30 cellular contexts compared by ENCODE assay signal in genomic region chr16:80599466-80599865, GRCh38. TPM values are rescaled to one million over a fixed set of nuclear protein-coding genes. Genes with fewer than 3 reads are reported as not detected.
DNase-seq lines count a peak whose midpoint lies in the region; ATAC-seq, FAIRE-seq and TF ChIP-seq lines count a peak whose summit lies in the region.
"Had no signal": no experiment of that assay in that cellular context is flagged by ENCODE, and none has a peak within 500 bp of the region (broad histone marks: within the 10 kb centered on the region; RNA-seq: fewer than 3 reads in every experiment).

No MANE protein-coding gene starts in this region.

- no peaks in the 10 kb centered on the region for H3K36me3 ChIP-seq in osteoblast (ENCODE audit: insufficient read depth, low read length)
- no peaks in the 10 kb centered on the region for H3K36me3 ChIP-seq in PC-9 (ENCODE audit: low read depth)
- H3K36me3 ChIP-seq: MG63, transverse colon had no signal

- H3K9me3 ChIP-seq in osteoblast (ENCODE audit: low read depth, low read length) = no peaks in the 10 kb centered on the region
- H3K9me3 ChIP-seq in PC-9 (ENCODE audit: insufficient read depth, low read depth) = no peaks in the 10 kb centered on the region
- H3K9me3 ChIP-seq: esophagus muscularis mucosa, MG63, transverse colon had no signal

- ATAC-seq in GM21723 (IDR thresholded peaks at IDR 0.05; ENCODE audit: unreplicated experiment) = no peak
- ATAC-seq: activated CD4-positive, alpha-beta T cell treated with anti-CD3 and anti-CD28 coated beads for 36 hours; right cardiac atrium had no signal

- CTCF ChIA-PET in PC-9 (lab: Charles Lee) = no interaction called here

- no peak overlapping the region for H2AFZ ChIP-seq in osteoblast (ENCODE audit: low read length)
- H2AFZ ChIP-seq in PC-9 = no peak overlapping the region
- H2AFZ ChIP-seq: parathyroid adenoma had no signal

- no peak overlapping the region for H3K27ac ChIP-seq in osteoblast (ENCODE audit: low read depth, low read length)
- no peak overlapping the region for H3K27ac ChIP-seq in PC-9
- H3K27ac ChIP-seq: esophagus muscularis mucosa, parathyroid adenoma, transverse colon had no signal

- H3K4me1 ChIP-seq in osteoblast (ENCODE audit: insufficient read depth, low read length) = no peaks in the 10 kb centered on the region
- H3K4me1 ChIP-seq in PC-9 (replicated peaks; ENCODE audit: insufficient read depth) = no peaks in the 10 kb centered on the region
- H3K4me1 ChIP-seq: esophagus muscularis mucosa, parathyroid adenoma, transverse colon had no signal

- H4K20me1 ChIP-seq in osteoblast (ENCODE audit: insufficient read depth, low read length) (no peaks in the 10 kb centered on the region), PC-9 (ENCODE audit: insufficient read depth) (no peaks in the 10 kb centered on the region)

- no peaks in the 10 kb centered on the region for H3K9me2 ChIP-seq in PC-9 (ENCODE audit: insufficient read depth)

- DNase-seq in AG10803 (ENCODE audit: low read depth) (peak; percentile 61), HTR-8/SVneo (ENCODE audit: insufficient read length, low spot score) (peak; percentile 59), dermis blood vessel endothelial cell (peak; percentile 45), osteoblast (ENCODE audit: insufficient read length, low spot score, missing footprints) (no peak), GM19238 (ENCODE audit: insufficient read length, low spot score) (no peak), NCI-H345 treated with DMSO at 0.1 percent for 48 hours (lab: John Stamatoyannopoulos, UW; ENCODE audit: unreplicated experiment) (no peak), PC-9 (no peak)
- DNase-seq: activated CD4-positive, alpha-beta T cell treated with anti-CD3 and anti-CD28 coated beads for 36 hours; activated T-cell treated with anti-CD3 and anti-CD28 coated beads for 4 hours; anterior cingulate cortex; cortex of kidney; endodermal cell; glutamatergic neuron; H7; KBM-7; MG63; NCI-H1417 treated with DMSO at 0.1 percent for 48 hours; NCI-H2081 treated with DMSO at 0.1 percent for 48 hours; NCI-H446 treated with DMSO at 0.1 percent for 48 hours; right cardiac atrium; Right ventricle myocardium superior; stimulated activated CD4-positive, alpha-beta T cell treated with anti-CD3 and anti-CD28 coated beads, Interleukin-12 subunit alpha, Interleukin-12 subunit beta, amount 100 ng/mL, for 4 hours; stimulated activated CD4-positive, alpha-beta T cell treated with anti-CD3 and anti-CD28 coated beads, Interleukin-4, amount 100 ng/mL, for 1 hour; T-helper 2 cell; transverse colon had no signal

- FAIRE-seq in HTR-8/SVneo (lab: Jason Lieb, UNC) = peak; percentile 97
- FAIRE-seq: GM12892 had no signal

- no peak for TF ChIP-seq CTCF in AG10803 (conservative IDR thresholded peaks at IDR 0.05; ENCODE audit: low read length)
- TF ChIP-seq CTCF in osteoblast (IDR thresholded peaks at IDR 0.05; ENCODE audit: extremely low read depth, low read depth, low read length) = no peak
- TF ChIP-seq CTCF in PC-9 (conservative IDR thresholded peaks at IDR 0.05) = no peak

- H3K27me3 ChIP-seq in osteoblast (ENCODE audit: insufficient read depth, low read length) = no peaks in the 10 kb centered on the region
- peaks cover 10% of the 10 kb centered on the region; the same call in 1 of the 2 replicates for H3K27me3 ChIP-seq in PC-9 (ENCODE audit: insufficient read depth, low read depth)
- H3K27me3 ChIP-seq: esophagus muscularis mucosa, MG63, transverse colon had no signal

- intact Hi-C loops in PC-9 (cut with micrococcal nuclease; ENCODE audit: unreplicated experiment) = no loop called here

- no peaks in the 10 kb centered on the region for H3F3A ChIP-seq in PC-9 (ENCODE audit: insufficient read depth, low read depth)

- POLR2A ChIA-PET in PC-9 (lab: Charles Lee; ENCODE audit: unreplicated experiment) = no interaction called here

- BruUV-seq in PC-9 (replicated peaks; lab: Mats Ljungman, UMichigan) = no TSS peak

- no peak overlapping the region for H3K4me3 ChIP-seq in AG10803 (ENCODE audit: low read length)
- H3K4me3 ChIP-seq in osteoblast (ENCODE audit: insufficient read depth, low read length) = no peak overlapping the region
- no peak overlapping the region for H3K4me3 ChIP-seq in PC-9
- H3K4me3 ChIP-seq: esophagus muscularis mucosa, MG63, transverse colon had no signal

- no peaks in the 10 kb centered on the region for H3K79me2 ChIP-seq in osteoblast (ENCODE audit: insufficient read depth, low read length)
- no peaks in the 10 kb centered on the region for H3K79me2 ChIP-seq in PC-9 (ENCODE audit: low read depth)
- H3K79me2 ChIP-seq: parathyroid adenoma had no signal

- H3K4me2 ChIP-seq in osteoblast (ENCODE audit: insufficient read depth, low read length) (peak overlapping the region; percentile 20), PC-9 (no peak overlapping the region)

RNA-seq across cellular contexts. Expression of gene DYNLRB2, which starts 58.7 kb away (rescaled TPM):
- not detected in 2 replicates for total RNA-seq in dermis blood vessel endothelial cell
- 0.29 TPM in 1 of 2 replicates, not detected in the other for total RNA-seq in osteoblast
- not detected in 2 replicates for total RNA-seq in PC-9 (2021)
- total RNA-seq: activated CD4-positive, alpha-beta T cell treated with anti-CD3 and anti-CD28 coated beads for 36 hours; cardiac septum; endodermal cell; esophagus muscularis mucosa; transverse colon had no signal

Comparison
In these comparisons a context has a peak if more than half of its experiments do, and no peak if none do; other contexts are left out.
1. DNase-seq: peak in AG10803 (single experiment), HTR-8/SVneo (single experiment) and dermis blood vessel endothelial cell (single experiment); none in osteoblast (single experiment), GM19238 (single experiment), NCI-H345 treated with DMSO at 0.1 percent for 48 hours (single experiment) and PC-9 (0 of 2).